Comparison of ENCODE assay signal across 8 cellular contexts in genomic region chr1:40373323-40374283, GRCh38.
DNase-seq lines count a peak whose midpoint lies in the region; ATAC-seq lines count a peak whose summit lies in the region.

TSS of gene SMAP2 (plus strand) at chr1:40373727. CDS start at chr1:40374121, 394 bp downstream.

- H3K9me3 Mint-ChIP-seq in effector memory CD8-positive, alpha-beta T cell: no peaks in the 10 kb centered on the region
- H3K9me3 Mint-ChIP-seq in memory B cell: no peaks in the 10 kb centered on the region

- H3K27me3 Mint-ChIP-seq in effector memory CD8-positive, alpha-beta T cell: no peaks in the 10 kb centered on the region
- H3K27me3 Mint-ChIP-seq in memory B cell: no peaks in the 10 kb centered on the region

- peaks cover 32 to 42% of the 10 kb centered on the region in 2 donors for H3K4me1 Mint-ChIP-seq in effector memory CD8-positive, alpha-beta T cell (ENCODE audit: low read depth in 2 of 2)
- peaks cover 38% of the 10 kb centered on the region for H3K4me1 Mint-ChIP-seq in memory B cell

- DNase-seq in COLO668 (lab: John Stamatoyannopoulos, UW; ENCODE audit: unreplicated experiment) (peak; percentile 100), HUDEP-2 (lab: John Stamatoyannopoulos, UW; ENCODE audit: unreplicated experiment in 76 of 76) (peak in 74 of 76 experiments; percentile 29 to 97 (median 90)), NOMO-1 treated with dmso at 0.1 percent for 144 hours (lab: John Stamatoyannopoulos, UW; ENCODE audit: unreplicated experiment) (peak; percentile 87), memory B cell (ENCODE audit: low spot score in 2 of 2) (peak; percentile 88 to 95)
- peak; percentile 91 to 93 (median 91) for DNase-seq in activated CD8-positive, alpha-beta memory T cell treated with anti-CD3 and anti-CD28 coated beads for 48 hours (ENCODE audit: low read depth in 2 of 3, low spot score in 2 of 3)
- peak; percentile 92 to 93 (median 92) for DNase-seq in effector memory CD8-positive, alpha-beta T cell
- peak; percentile 93 for DNase-seq in stimulated activated CD8-positive, alpha-beta memory T cell treated with anti-CD3 and anti-CD28 coated beads, Interleukin-12 subunit alpha, Interleukin-12 subunit beta, amount 100 ng/mL, for 24 hours (ENCODE audit: extremely low read depth)

- H3K36me3 Mint-ChIP-seq in effector memory CD8-positive, alpha-beta T cell (ENCODE audit: insufficient read depth): peaks cover 50% of the 10 kb centered on the region
- peaks cover 25% of the 10 kb centered on the region for H3K36me3 Mint-ChIP-seq in memory B cell

- H3K4me3 Mint-ChIP-seq in effector memory CD8-positive, alpha-beta T cell: peak within 1 kb of the TSS; percentile 90 to 98
- H3K4me3 Mint-ChIP-seq in memory B cell: peak within 1 kb of the TSS; percentile 98

- peak within 1 kb of the TSS; percentile 99 to 100 for H3K27ac Mint-ChIP-seq in effector memory CD8-positive, alpha-beta T cell
- peak within 1 kb of the TSS; percentile 100 for H3K27ac Mint-ChIP-seq in memory B cell

- ATAC-seq in GM21367 (IDR thresholded peaks at IDR 0.05; ENCODE audit: unreplicated experiment) (peak; percentile 76), memory B cell (ENCODE audit: low read depth) (peak; percentile 80)
- ATAC-seq in effector memory CD8-positive, alpha-beta T cell (replicated peaks): peak; percentile 81

Comparison
In these comparisons a context has a peak if more than half of its experiments do, and no peak if none do; other contexts are left out.
1. Peak in every context shown above with its lines: DNase-seq and ATAC-seq.